35 cellular contexts compared by ENCODE assay signal in the genomic region with DNA sequence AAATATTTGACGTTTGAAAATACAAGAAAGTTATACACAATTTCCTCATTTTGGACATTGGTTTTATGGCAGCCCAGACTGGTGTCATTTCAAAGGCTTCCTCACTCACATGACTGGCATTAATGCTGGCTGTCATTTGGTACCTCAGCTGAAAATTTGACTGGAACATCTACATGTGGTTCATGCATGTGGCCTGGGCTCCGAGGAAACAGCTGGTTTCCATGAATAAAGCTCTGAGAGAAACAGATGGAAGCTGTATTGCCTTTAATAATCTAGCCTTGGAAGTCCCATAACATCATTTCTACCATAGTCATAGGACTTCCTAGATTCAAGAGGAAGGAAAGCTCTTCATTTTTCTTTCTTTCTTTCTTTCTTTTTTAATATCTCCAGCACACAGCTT. TPM values are rescaled to one million over a fixed set of nuclear protein-coding genes. Genes with fewer than 3 reads are reported as not detected.
"Had no signal": no experiment of that assay in that cellular context is flagged by ENCODE, and none has a peak within 500 bp of the region (broad histone marks: within the 10 kb centered on the region; RNA-seq: fewer than 3 reads in every experiment).

No MANE protein-coding gene starts in this region.

- H3K27me3 Mint-ChIP-seq: activated B cell treated with CpG ODN at 0.5 μM for 24 hours; activated CD8-positive, alpha-beta T cell treated with anti-CD3 and anti-CD28 coated beads for 36 hours; activated naive CD4-positive, alpha-beta T cell treated with anti-CD3 and anti-CD28 coated beads, Interleukin-2, amount 50 U/mL, for 24 hours; activated naive CD8-positive, alpha-beta T cell treated with anti-CD3 and anti-CD28 coated beads for 36 hours; activated naive CD8-positive, alpha-beta T cell treated with anti-CD3 and anti-CD28 coated beads, Interleukin-2, amount 50 U/mL, for 24 hours; effector memory CD8-positive, alpha-beta T cell; T-helper 17 cell had no signal

- H3K36me3 ChIP-seq: adrenal gland, esophagus muscularis mucosa, gastrocnemius medialis, heart left ventricle, WERI-Rb-1 had no signal

- ATAC-seq: activated CD4-positive, CD25-positive, alpha-beta regulatory T cell treated with anti-CD3 and anti-CD28 coated beads, Interleukin-2, amount 50 U/mL, for 24 hours; activated CD8-positive, alpha-beta T cell treated with anti-CD3 and anti-CD28 coated beads for 36 hours; activated naive CD8-positive, alpha-beta T cell treated with anti-CD3 and anti-CD28 coated beads, Interleukin-2, amount 50 U/mL, for 24 hours; activated T-cell treated with anti-CD3 and anti-CD28 coated beads, Interleukin-2, amount 50 U/mL, for 4 hours; body of pancreas; effector memory CD8-positive, alpha-beta T cell; gastrocnemius medialis; heart left ventricle; T-helper 17 cell had no signal

- H3K27me3 ChIP-seq: adrenal gland, body of pancreas, esophagus muscularis mucosa, gastrocnemius medialis, heart left ventricle had no signal

- H3K27ac Mint-ChIP-seq: activated B cell treated with CpG ODN at 0.5 μM for 24 hours; activated CD8-positive, alpha-beta T cell treated with anti-CD3 and anti-CD28 coated beads for 36 hours; activated naive CD4-positive, alpha-beta T cell treated with anti-CD3 and anti-CD28 coated beads for 36 hours; activated naive CD4-positive, alpha-beta T cell treated with anti-CD3 and anti-CD28 coated beads, Interleukin-2, amount 50 U/mL, for 24 hours; activated naive CD8-positive, alpha-beta T cell treated with anti-CD3 and anti-CD28 coated beads for 36 hours; activated naive CD8-positive, alpha-beta T cell treated with anti-CD3 and anti-CD28 coated beads, Interleukin-2, amount 50 U/mL, for 24 hours; activated T-helper 1 cell treated with anti-CD3 and anti-CD28 coated beads, Interleukin-12 subunit alpha, Interleukin-12 subunit beta, Interleukin-2, Interleukin-4 antibody, amounts not matched to agents 30 ng/mL and 10 ng/mL and 1 ng/mL, durations not matched to agents 14 hours and 24 hours and 36 hours; activated T-helper 2 cell treated with anti-CD3 and anti-CD28 coated beads, Interferon-gamma antibody, Interleukin-2, Interleukin-4, amounts not matched to agents 10 μg/mL and 5 μg/mL and 100 μg/mL, durations not matched to agents 14 hours and 24 hours and 36 hours; effector memory CD8-positive, alpha-beta T cell; T-helper 17 cell; T-helper 2 cell treated with Interferon-gamma antibody and Interleukin-4, amounts not matched to agents 5 μg/mL and 100 μg/mL, for 36 hours had no signal

- H3K4me3 ChIP-seq: adrenal gland, body of pancreas, esophagus muscularis mucosa, gastrocnemius medialis, heart left ventricle had no signal

- H3K4me3 Mint-ChIP-seq: activated B cell treated with CpG ODN at 0.5 μM for 24 hours; activated CD8-positive, alpha-beta T cell treated with anti-CD3 and anti-CD28 coated beads for 36 hours; activated naive CD4-positive, alpha-beta T cell treated with anti-CD3 and anti-CD28 coated beads for 36 hours; activated naive CD4-positive, alpha-beta T cell treated with anti-CD3 and anti-CD28 coated beads, Interleukin-2, amount 50 U/mL, for 24 hours; activated naive CD8-positive, alpha-beta T cell treated with anti-CD3 and anti-CD28 coated beads for 36 hours; activated naive CD8-positive, alpha-beta T cell treated with anti-CD3 and anti-CD28 coated beads, Interleukin-2, amount 50 U/mL, for 24 hours; activated T-cell treated with anti-CD3 and anti-CD28 coated beads, Interleukin-2, amount 50 U/mL, for 4 hours; activated T-helper 1 cell treated with anti-CD3 and anti-CD28 coated beads, Interleukin-12 subunit alpha, Interleukin-12 subunit beta, Interleukin-2, Interleukin-4 antibody, amounts not matched to agents 30 ng/mL and 10 ng/mL and 1 ng/mL, durations not matched to agents 14 hours and 24 hours and 36 hours; effector memory CD8-positive, alpha-beta T cell; T-helper 17 cell; T-helper 2 cell treated with Interferon-gamma antibody and Interleukin-4, amounts not matched to agents 5 μg/mL and 100 μg/mL, for 36 hours had no signal

- H3K27ac ChIP-seq: adrenal gland, body of pancreas, esophagus muscularis mucosa, gastrocnemius medialis, heart left ventricle, WERI-Rb-1 had no signal

- H3K9me3 Mint-ChIP-seq: activated naive CD4-positive, alpha-beta T cell treated with anti-CD3 and anti-CD28 coated beads, Interleukin-2, amount 50 U/mL, for 24 hours; activated naive CD8-positive, alpha-beta T cell treated with anti-CD3 and anti-CD28 coated beads for 36 hours; activated naive CD8-positive, alpha-beta T cell treated with anti-CD3 and anti-CD28 coated beads, Interleukin-2, amount 50 U/mL, for 24 hours; activated T-helper 1 cell treated with anti-CD3 and anti-CD28 coated beads, Interleukin-12 subunit alpha, Interleukin-12 subunit beta, Interleukin-2, Interleukin-4 antibody, amounts not matched to agents 30 ng/mL and 10 ng/mL and 1 ng/mL, durations not matched to agents 14 hours and 24 hours and 36 hours; activated T-helper 2 cell treated with anti-CD3 and anti-CD28 coated beads, Interferon-gamma antibody, Interleukin-2, Interleukin-4, amounts not matched to agents 10 μg/mL and 5 μg/mL and 100 μg/mL, durations not matched to agents 14 hours and 24 hours and 36 hours; effector memory CD8-positive, alpha-beta T cell; T-helper 2 cell treated with Interferon-gamma antibody and Interleukin-4, amounts not matched to agents 5 μg/mL and 100 μg/mL, for 36 hours had no signal

- H3K4me1 ChIP-seq: adrenal gland, body of pancreas, gastrocnemius medialis, heart left ventricle had no signal

- H3K4me1 Mint-ChIP-seq: activated B cell treated with CpG ODN at 0.5 μM for 24 hours; activated naive CD4-positive, alpha-beta T cell treated with anti-CD3 and anti-CD28 coated beads, Interleukin-2, amount 50 U/mL, for 24 hours; activated naive CD8-positive, alpha-beta T cell treated with anti-CD3 and anti-CD28 coated beads for 36 hours; activated naive CD8-positive, alpha-beta T cell treated with anti-CD3 and anti-CD28 coated beads, Interleukin-2, amount 50 U/mL, for 24 hours; T-helper 17 cell had no signal

- H3K36me3 Mint-ChIP-seq: activated naive CD4-positive, alpha-beta T cell treated with anti-CD3 and anti-CD28 coated beads, Interleukin-2, amount 50 U/mL, for 24 hours; activated naive CD8-positive, alpha-beta T cell treated with anti-CD3 and anti-CD28 coated beads for 36 hours had no signal

- DNase-seq: activated B cell treated with CpG ODN at 0.5 μM for 24 hours; activated CD4-positive, alpha-beta T cell treated with anti-CD3 and anti-CD28 coated beads for 48 hours; activated CD4-positive, alpha-beta T cell treated with anti-CD3 and anti-CD28 coated beads, Interleukin-2, amount 50 U/mL, for 1 hour; activated CD4-positive, alpha-beta T cell treated with anti-CD3 and anti-CD28 coated beads, Interleukin-2, amount 50 U/mL, for 48 hours; activated CD8-positive, alpha-beta memory T cell treated with anti-CD3 and anti-CD28 coated beads for 24 hours; activated CD8-positive, alpha-beta T cell treated with anti-CD3 and anti-CD28 coated beads for 36 hours; activated effector memory CD4-positive, alpha-beta T cell treated with anti-CD3 and anti-CD28 coated beads, Interleukin-2, amount 50 U/mL, for 16 hours; activated naive CD4-positive, alpha-beta T cell treated with anti-CD3 and anti-CD28 coated beads for 36 hours; activated naive CD8-positive, alpha-beta T cell treated with anti-CD3 and anti-CD28 coated beads for 36 hours; activated naive CD8-positive, alpha-beta T cell treated with anti-CD3 and anti-CD28 coated beads, Interleukin-2, amount 50 U/mL, for 24 hours; activated T-cell treated with anti-CD3 and anti-CD28 coated beads, Interleukin-2, amount 50 U/mL, for 4 hours; adrenal gland; aorta; cortex of kidney; dermis blood vessel endothelial cell; effector CD4-positive, alpha-beta T cell; effector memory CD8-positive, alpha-beta T cell; erythroblast; gastrocnemius medialis; glutamatergic neuron; heart left ventricle; T-helper 1 cell; T-helper 17 cell; T1000; WERI-Rb-1 had no signal

- FAIRE-seq: colon had no signal

RNA-seq across cellular contexts. Expression of gene RIT2, which starts 42.9 kb away (rescaled TPM):
- total RNA-seq: activated B cell treated with CpG ODN at 0.5 μM for 24 hours; activated CD8-positive, alpha-beta T cell treated with anti-CD3 and anti-CD28 coated beads for 36 hours; activated naive CD4-positive, alpha-beta T cell treated with anti-CD3 and anti-CD28 coated beads for 36 hours; activated naive CD8-positive, alpha-beta T cell treated with anti-CD3 and anti-CD28 coated beads for 36 hours; activated T-cell treated with anti-CD3 and anti-CD28 coated beads, Interleukin-2, amount 50 U/mL, for 4 hours; activated T-helper 1 cell treated with anti-CD3 and anti-CD28 coated beads, Interleukin-12 subunit alpha, Interleukin-12 subunit beta, Interleukin-2, Interleukin-4 antibody, amounts not matched to agents 30 ng/mL and 10 ng/mL and 1 ng/mL, durations not matched to agents 14 hours and 24 hours and 36 hours; activated T-helper 2 cell treated with anti-CD3 and anti-CD28 coated beads, Interferon-gamma antibody, Interleukin-2, Interleukin-4, amounts not matched to agents 10 μg/mL and 5 μg/mL and 100 μg/mL, durations not matched to agents 14 hours and 24 hours and 36 hours; aorta; body of pancreas; chondrocyte; dermis blood vessel endothelial cell; esophagus muscularis mucosa; fibroblast of lung; gastrocnemius medialis; heart left ventricle; T-helper 17 cell had no signal
- polyA plus RNA-seq: fibroblast of lung, heart left ventricle had no signal
